1 cellular context compared by ENCODE assay signal in genomic region chrX:120561634-120562568, GRCh38.
TF ChIP-seq lines count a peak whose summit lies in the region.

No MANE protein-coding gene starts in this region.

TF ChIP-seq in HEK293, 187 proteins besides CTCF, POLR2A, EP300 and RAD21 (continued from another document):
- TF ChIP-seq PRDM1 (tag by site-specific recombination; IDR thresholded peaks at IDR 0.05) = peak; percentile 72
- TF ChIP-seq SCRT2 (tag by site-specific recombination; IDR thresholded peaks at IDR 0.05) = peak; percentile 90
- TF ChIP-seq ZNF514 (tag by site-specific recombination; IDR thresholded peaks at IDR 0.05) = no peak
- TF ChIP-seq SCRT1 (tag by site-specific recombination; IDR thresholded peaks at IDR 0.05; ENCODE audit: borderline replicate concordance) = peak; percentile 89
- no peak for TF ChIP-seq ZNF654 (tag by site-specific recombination; IDR thresholded peaks at IDR 0.05; ENCODE audit: low read depth)
- TF ChIP-seq ZNF214 (tag by site-specific recombination; IDR thresholded peaks at IDR 0.05; ENCODE audit: borderline replicate concordance) = no peak
- no peak for TF ChIP-seq KLF8 (tag by site-specific recombination; IDR thresholded peaks at IDR 0.05)
